In the genomic region with DNA sequence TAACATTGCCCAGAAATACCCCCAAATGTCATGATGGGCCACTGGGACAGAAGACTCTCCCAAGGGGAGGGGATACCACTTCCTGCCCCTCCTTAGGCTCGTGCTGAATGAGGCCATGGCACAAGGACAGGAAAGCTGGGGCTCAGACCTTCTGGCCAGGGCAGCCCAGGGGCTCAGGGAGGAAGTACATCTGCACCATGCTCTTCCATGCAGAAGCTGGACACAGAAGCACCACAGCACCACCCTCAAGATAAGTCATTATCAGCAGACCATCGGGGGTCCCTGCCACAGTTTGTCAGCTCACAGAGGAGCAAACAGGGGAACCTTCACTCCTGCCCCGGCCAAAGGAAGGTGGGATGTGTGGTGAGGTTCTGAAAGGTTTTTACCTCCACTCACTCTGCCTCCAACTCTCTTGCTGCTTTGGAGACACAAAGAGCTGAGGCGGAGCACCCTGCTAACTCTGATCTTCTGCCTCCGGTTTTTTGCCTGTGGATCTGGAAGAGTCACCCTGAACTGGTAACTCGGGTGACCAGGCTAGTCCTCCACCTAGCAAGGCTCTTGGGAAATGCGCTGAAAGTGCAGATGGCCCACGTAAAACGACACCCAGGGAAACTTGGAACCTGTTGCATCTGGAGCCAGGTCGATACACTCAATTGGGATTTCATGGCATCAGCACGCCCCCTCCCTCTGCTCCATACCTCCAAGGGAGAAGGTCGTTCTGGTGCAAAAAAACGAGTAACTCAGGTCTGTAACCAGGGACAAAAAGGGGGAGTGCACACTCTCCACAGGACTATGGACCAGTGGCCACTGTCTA, we compare ENCODE assay signal across 9 cellular contexts. TPM values are rescaled to one million over a fixed set of nuclear protein-coding genes. Genes with fewer than 3 reads are reported as not detected.
DNase-seq lines count a peak whose midpoint lies in the region; ATAC-seq and TF ChIP-seq lines count a peak whose summit lies in the region.
"Had no signal": no experiment of that assay in that cellular context is flagged by ENCODE, and none has a peak within 500 bp of the region (broad histone marks: within the 10 kb centered on the region; RNA-seq: fewer than 3 reads in every experiment).

No MANE protein-coding gene starts in this region.

- POLR2A ChIA-PET in WTC11 (lab: Charles Lee) = interaction anchor here (0.7 kb wide), 1 partner anchor 8 kb away, joined by 6 read pairs; a partner anchor contains a TSS

- H3K27me3 ChIP-seq in mesenchymal stem cell (ENCODE audit: control insufficient read depth in 1 of 2, insufficient read depth in 1 of 2, low read length in 2 of 2) = peaks cover 0 to under 1% of the 10 kb centered on the region in 2 experiments

- H3K4me1 Mint-ChIP-seq in stimulated activated naive CD8-positive, alpha-beta T cell treated with anti-CD3 and anti-CD28 coated beads, Interleukin-15, Interleukin-2, amounts not matched to agents 100 ng/mL and 50 ng/mL, for 24 hours (ENCODE audit: low read depth) = peaks cover 86% of the 10 kb centered on the region
- H3K4me1 Mint-ChIP-seq in stimulated activated naive CD8-positive, alpha-beta T cell treated with anti-CD3 and anti-CD28 coated beads, Interleukin-15, amount 100 ng/mL, for 72 hours = peaks cover 96% of the 10 kb centered on the region
- H3K4me1 Mint-ChIP-seq in WTC11 = peaks cover 85% of the 10 kb centered on the region

- H3K27me3 Mint-ChIP-seq in stimulated activated naive CD8-positive, alpha-beta T cell treated with anti-CD3 and anti-CD28 coated beads, Interleukin-15, Interleukin-2, amounts not matched to agents 100 ng/mL and 50 ng/mL, for 24 hours = no peaks in the 10 kb centered on the region
- no peaks in the 10 kb centered on the region for H3K27me3 Mint-ChIP-seq in stimulated activated naive CD8-positive, alpha-beta T cell treated with anti-CD3 and anti-CD28 coated beads, Interleukin-15, amount 100 ng/mL, for 72 hours
- peaks cover 2% of the 10 kb centered on the region; the same call in 1 of the 2 replicates for H3K27me3 Mint-ChIP-seq in WTC11 (ENCODE audit: low read depth)

- peak overlapping the region; percentile 95 for H2BK120ac ChIP-seq in mesenchymal stem cell (ENCODE audit: low read depth, low read length)

- no peaks in the 10 kb centered on the region for H3K9me3 ChIP-seq in mesenchymal stem cell (ENCODE audit: control insufficient read depth, low read length)

- no peak overlapping the region for H2BK5ac ChIP-seq in mesenchymal stem cell (ENCODE audit: low read depth, low read length, poor library complexity, severe bottlenecking)

- peak overlapping the region; percentile 81 for H2AK5ac ChIP-seq in mesenchymal stem cell (ENCODE audit: low read length, severe bottlenecking)

- H3K9me3 Mint-ChIP-seq in stimulated activated naive CD8-positive, alpha-beta T cell treated with anti-CD3 and anti-CD28 coated beads, Interleukin-15, Interleukin-2, amounts not matched to agents 100 ng/mL and 50 ng/mL, for 24 hours = no peaks in the 10 kb centered on the region
- no peaks in the 10 kb centered on the region for H3K9me3 Mint-ChIP-seq in stimulated activated naive CD8-positive, alpha-beta T cell treated with anti-CD3 and anti-CD28 coated beads, Interleukin-15, amount 100 ng/mL, for 72 hours
- H3K9me3 Mint-ChIP-seq in WTC11 = no peaks in the 10 kb centered on the region

- no peak overlapping the region for H3K9ac ChIP-seq in mesenchymal stem cell (ENCODE audit: low read length)

- H3K4ac ChIP-seq in mesenchymal stem cell (ENCODE audit: low read depth in 1 of 2, low read length in 2 of 2) = peak overlapping the region; percentile 64 to 76

- H3K18ac ChIP-seq in mesenchymal stem cell (ENCODE audit: low read depth in 1 of 2, low read length in 2 of 2) = peak overlapping the region; percentile 95 to 98

- H4K91ac ChIP-seq in mesenchymal stem cell (ENCODE audit: low read length) = peak overlapping the region; percentile 98

- H3K27ac ChIP-seq in mesenchymal stem cell (ENCODE audit: low read length, poor library complexity, severe bottlenecking) = peak overlapping the region; percentile 45

- no peak overlapping the region for H3K4me2 ChIP-seq in mesenchymal stem cell (ENCODE audit: low read length, poor library complexity, severe bottlenecking)

- peak overlapping the region; percentile 23 for H3K4me3 Mint-ChIP-seq in stimulated activated naive CD8-positive, alpha-beta T cell treated with anti-CD3 and anti-CD28 coated beads, Interleukin-15, Interleukin-2, amounts not matched to agents 100 ng/mL and 50 ng/mL, for 24 hours
- H3K4me3 Mint-ChIP-seq in stimulated activated naive CD8-positive, alpha-beta T cell treated with anti-CD3 and anti-CD28 coated beads, Interleukin-15, amount 100 ng/mL, for 72 hours = peak overlapping the region in 1 of 2 donors; percentile 62
- H3K4me3 Mint-ChIP-seq in WTC11 = no peak overlapping the region

- peak overlapping the region in 1 of 2 experiments; percentile 14 for H3K14ac ChIP-seq in mesenchymal stem cell (ENCODE audit: low read length in 2 of 2)

- H2BK15ac ChIP-seq in mesenchymal stem cell (ENCODE audit: low read depth, poor library complexity, severe bottlenecking) = peak overlapping the region; percentile 82

- DNase-seq in stimulated activated naive CD8-positive, alpha-beta T cell treated with anti-CD3 and anti-CD28 coated beads, Interleukin-15, amount 100 ng/mL, for 72 hours = no peak
- DNase-seq in WTC11 (ENCODE audit: low spot score) (no peak), mesenchymal stem cell (no peak), superior temporal gyrus (ENCODE audit: extremely low spot score) (no peak), SW 1271 (lab: John Stamatoyannopoulos, UW) (no peak), amygdala (lab: John Stamatoyannopoulos, UW) (no peak)
- DNase-seq in stimulated activated CD4-positive, alpha-beta T cell treated with anti-CD3 and anti-CD28 coated beads, Interleukin-4, amount 100 ng/mL, for 1 hour = no peak
- DNase-seq: NCI-H748 treated with DMSO at 0.1 percent for 48 hours had no signal

- CTCF ChIA-PET in WTC11 (lab: Charles Lee) = interaction anchor here (1.1 to 1.5 kb wide), 6 partner anchors 26 to 179 kb away, joined by 3 to 5 read pairs (median 4); no protein-coding TSS in a partner anchor

- peaks cover 11 to 31% of the 10 kb centered on the region in 2 experiments for H3K36me3 ChIP-seq in mesenchymal stem cell (ENCODE audit: control insufficient read depth in 1 of 2, insufficient read depth in 2 of 2, low read depth in 1 of 2, low read length in 2 of 2)

- no peak overlapping the region for H2AFZ ChIP-seq in mesenchymal stem cell (ENCODE audit: low read depth, low read length)

- WGBS in mesenchymal stem cell = 79% methylated on average over 12 of the region's 13 CpGs

- peak overlapping the region; percentile 97 for H3K27ac Mint-ChIP-seq in stimulated activated naive CD8-positive, alpha-beta T cell treated with anti-CD3 and anti-CD28 coated beads, Interleukin-15, Interleukin-2, amounts not matched to agents 100 ng/mL and 50 ng/mL, for 24 hours
- H3K27ac Mint-ChIP-seq in stimulated activated naive CD8-positive, alpha-beta T cell treated with anti-CD3 and anti-CD28 coated beads, Interleukin-15, amount 100 ng/mL, for 72 hours = peak overlapping the region in 1 of 2 donors; percentile 100
- peak overlapping the region; percentile 78; the same call in 1 of the 2 replicates for H3K27ac Mint-ChIP-seq in WTC11

- H2BK12ac ChIP-seq in mesenchymal stem cell (ENCODE audit: low read length in 2 of 2) = peak overlapping the region; percentile 96 to 99

- no peak for ATAC-seq in stimulated activated naive CD8-positive, alpha-beta T cell treated with anti-CD3 and anti-CD28 coated beads, Interleukin-15, amount 100 ng/mL, for 72 hours
- ATAC-seq in WTC11 = no peak

- H4K8ac ChIP-seq in mesenchymal stem cell (ENCODE audit: low read length) = peak overlapping the region; percentile 87

- no peak for TF ChIP-seq CTCF in WTC11 (IDR thresholded peaks at IDR 0.05)

- no peaks in the 10 kb centered on the region for H3K36me3 Mint-ChIP-seq in stimulated activated naive CD8-positive, alpha-beta T cell treated with anti-CD3 and anti-CD28 coated beads, Interleukin-15, Interleukin-2, amounts not matched to agents 100 ng/mL and 50 ng/mL, for 24 hours (ENCODE audit: low read depth)
- H3K36me3 Mint-ChIP-seq in WTC11 = peaks cover 14% of the 10 kb centered on the region

- H3K79me1 ChIP-seq in mesenchymal stem cell (replicated peaks; ENCODE audit: low read length, poor library complexity, severe bottlenecking) = peaks cover 10% of the 10 kb centered on the region

- no peak overlapping the region for H3K4me3 ChIP-seq in mesenchymal stem cell (ENCODE audit: insufficient read depth in 1 of 2, low read depth in 1 of 2, low read length in 2 of 2)

- peaks cover 66% of the 10 kb centered on the region for H3K4me1 ChIP-seq in mesenchymal stem cell (ENCODE audit: control insufficient read depth, insufficient read depth, low read depth, low read length)

- H3K23ac ChIP-seq in mesenchymal stem cell (ENCODE audit: low read length in 2 of 2) = no peak overlapping the region

TF ChIP-seq in WTC11, 78 proteins besides CTCF, POLR2A, EP300 and RAD21 (continues in another document):
- TF ChIP-seq IRF2 (CRISPR knock-in tag; IDR thresholded peaks at IDR 0.05; ENCODE audit: borderline replicate concordance, low read depth) = no peak
- TF ChIP-seq TEAD1 (CRISPR knock-in tag; IDR thresholded peaks at IDR 0.05) = no peak
- TF ChIP-seq JUN (CRISPR knock-in tag; IDR thresholded peaks at IDR 0.05) = no peak
- no peak for TF ChIP-seq MYBL2 (CRISPR knock-in tag; IDR thresholded peaks at IDR 0.05)
- no peak for TF ChIP-seq NR3C1 (CRISPR knock-in tag; conservative IDR thresholded peaks at IDR 0.05; ENCODE audit: low read depth)
- TF ChIP-seq, protein P1, sequence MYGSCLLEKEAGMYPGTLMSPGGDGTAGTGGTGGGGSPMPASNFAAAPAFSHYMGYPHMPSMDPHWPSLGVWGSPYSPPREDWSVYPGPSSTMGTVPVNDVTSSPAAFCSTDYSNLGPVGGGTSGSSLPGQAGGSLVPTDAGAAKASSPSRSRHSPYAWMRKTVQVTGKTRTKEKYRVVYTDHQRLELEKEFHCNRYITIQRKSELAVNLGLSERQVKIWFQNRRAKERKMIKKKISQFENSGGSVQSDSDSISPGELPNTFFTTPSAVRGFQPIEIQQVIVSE (CRISPR knock-in tag; IDR thresholded peaks at IDR 0.05; ENCODE audit: borderline replicate concordance) = no peak
- TF ChIP-seq, protein P2, sequence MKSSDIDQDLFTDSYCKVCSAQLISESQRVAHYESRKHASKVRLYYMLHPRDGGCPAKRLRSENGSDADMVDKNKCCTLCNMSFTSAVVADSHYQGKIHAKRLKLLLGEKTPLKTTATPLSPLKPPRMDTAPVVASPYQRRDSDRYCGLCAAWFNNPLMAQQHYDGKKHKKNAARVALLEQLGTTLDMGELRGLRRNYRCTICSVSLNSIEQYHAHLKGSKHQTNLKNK (CRISPR knock-in tag; IDR thresholded peaks at IDR 0.05) = no peak
- no peak for TF ChIP-seq CREB1 (CRISPR knock-in tag; IDR thresholded peaks at IDR 0.05)

RNA-seq across cellular contexts. Expression of a gene that starts 8.3 kb away (rescaled TPM):
- 32.9 to 36.9 TPM (median 36.6 TPM) in 3 replicates for total RNA-seq in WTC11 (2021)
- polyA plus RNA-seq in mesenchymal stem cell (2013, experiment 1 of 2) = 18.5 TPM
- 17.8 TPM for polyA plus RNA-seq in mesenchymal stem cell (2013, experiment 2 of 2)
